Comparison of ENCODE assay signal across 1 cellular context in genomic region chr3:9781978-9782575, GRCh38.
TF ChIP-seq lines count a peak whose summit lies in the region.

No MANE protein-coding gene starts in this region.

TF ChIP-seq in HEK293, 187 proteins besides CTCF, POLR2A, EP300 and RAD21 (continued from another document):
- peak; percentile 78; the same call in 1 of the 2 replicates for TF ChIP-seq ZNF121 (tag by site-specific recombination; IDR thresholded peaks at IDR 0.05)
- TF ChIP-seq ZNF549 (tag by site-specific recombination; IDR thresholded peaks at IDR 0.05), result no peak
- TF ChIP-seq KLF17 (tag by site-specific recombination; IDR thresholded peaks at IDR 0.05), result no peak
- no peak for TF ChIP-seq ZNF585B (tag by site-specific recombination; IDR thresholded peaks at IDR 0.05)
- no peak for TF ChIP-seq PRDM2 (tag by site-specific recombination; IDR thresholded peaks at IDR 0.05; ENCODE audit: borderline replicate concordance)
- no peak for TF ChIP-seq ZFHX2 (tag by site-specific recombination; conservative IDR thresholded peaks at IDR 0.05)
- no peak for TF ChIP-seq ZNF26 (tag by site-specific recombination; IDR thresholded peaks at IDR 0.05)
- no peak for TF ChIP-seq ZNF626 (tag by site-specific recombination; IDR thresholded peaks at IDR 0.05)
- TF ChIP-seq ZXDB (tag by site-specific recombination; IDR thresholded peaks at IDR 0.05), result no peak
- no peak for TF ChIP-seq MYNN (tag by site-specific recombination; IDR thresholded peaks at IDR 0.05; ENCODE audit: borderline replicate concordance)
- TF ChIP-seq ZNF791 (tag by site-specific recombination; IDR thresholded peaks at IDR 0.05), result no peak
- TF ChIP-seq BCL11A (tag by site-specific recombination; IDR thresholded peaks at IDR 0.05; ENCODE audit: low read depth), result peak; percentile 26; the same call in 1 of the 2 replicates
- no peak for TF ChIP-seq ZNF391 (tag by site-specific recombination; IDR thresholded peaks at IDR 0.05; ENCODE audit: borderline replicate concordance, low read depth)
- no peak for TF ChIP-seq ZNF140 (tag by site-specific recombination; IDR thresholded peaks at IDR 0.05)
- no peak for TF ChIP-seq ZSCAN30 (tag by site-specific recombination; IDR thresholded peaks at IDR 0.05)
- TF ChIP-seq OSR2 (tag by site-specific recombination; IDR thresholded peaks at IDR 0.05), result peak; percentile 68
- peak; percentile 54; the same call in 1 of the 2 replicates for TF ChIP-seq ZFP69B (tag by site-specific recombination; IDR thresholded peaks at IDR 0.05)
- no peak for TF ChIP-seq ZNF654 (tag by site-specific recombination; IDR thresholded peaks at IDR 0.05; ENCODE audit: low read depth)
- TF ChIP-seq ZNF692 (tag by site-specific recombination; IDR thresholded peaks at IDR 0.05), result peak; percentile 68; the same call in 1 of the 2 replicates
- no peak for TF ChIP-seq KLF10 (tag by site-specific recombination; IDR thresholded peaks at IDR 0.05)
- no peak for TF ChIP-seq ZBTB8A (tag by site-specific recombination; IDR thresholded peaks at IDR 0.05)
- no peak for TF ChIP-seq ZNF362 (tag by site-specific recombination; IDR thresholded peaks at IDR 0.05)
- no peak for TF ChIP-seq ZNF211 (tag by site-specific recombination; IDR thresholded peaks at IDR 0.05; ENCODE audit: low read depth)
- TF ChIP-seq ZNF513 (tag by site-specific recombination; IDR thresholded peaks at IDR 0.05), result no peak
- peak; percentile 35; the same call in 1 of the 2 replicates for TF ChIP-seq WT1 (tag by site-specific recombination; IDR thresholded peaks at IDR 0.05)
- TF ChIP-seq ZNF529 (tag by site-specific recombination; IDR thresholded peaks at IDR 0.05; ENCODE audit: insufficient replicate concordance), result no peak
- TF ChIP-seq ZNF747 (tag by site-specific recombination; IDR thresholded peaks at IDR 0.05), result no peak
- TF ChIP-seq ZNF398 (tag by site-specific recombination; IDR thresholded peaks at IDR 0.05), result no peak
- TF ChIP-seq ZBTB20 (tag by site-specific recombination; IDR thresholded peaks at IDR 0.05), result no peak
